In genomic region chr7:27123021-27123476, GRCh38 we compare ENCODE assay signal across 16 cellular contexts. TPM values are rescaled to one million over a fixed set of nuclear protein-coding genes. Genes with fewer than 3 reads are reported as not detected.
A peak's percentile ranks its signal among the peaks of the same experiment; 100 is the strongest.
DNase-seq lines count a peak whose midpoint lies in the region; ATAC-seq and TF ChIP-seq lines count a peak whose summit lies in the region.
"Had no signal": no experiment of that assay in that cellular context is flagged by ENCODE, and none has a peak within 500 bp of the region (broad histone marks: within the 10 kb centered on the region; RNA-seq: fewer than 3 reads in every experiment).

No MANE protein-coding gene starts in this region.

- no peak for TF ChIP-seq EP300 in upper lobe of left lung (IDR thresholded peaks at IDR 0.05)

- TF ChIP-seq POLR2A in upper lobe of left lung (IDR thresholded peaks at IDR 0.05), result no peak

- POLR2A ChIA-PET in CD8-positive, alpha-beta T cell (lab: Charles Lee), result no interaction called here
- POLR2A ChIA-PET in CD8-positive, alpha-beta memory T cell (lab: Charles Lee), result no interaction called here

- no peaks in the 10 kb centered on the region for H3K9me3 Mint-ChIP-seq in CD8-positive, alpha-beta T cell
- H3K9me3 Mint-ChIP-seq in CD8-positive, alpha-beta memory T cell, result no peaks in the 10 kb centered on the region
- H3K9me3 Mint-ChIP-seq: activated T-cell treated with anti-CD3 and anti-CD28 coated beads, Interleukin-2, amount 50 U/mL, for 4 hours; endodermal cell; natural killer cell had no signal

- H3K4me1 Mint-ChIP-seq in CD8-positive, alpha-beta T cell (ENCODE audit: low read depth), result no peaks in the 10 kb centered on the region
- no peaks in the 10 kb centered on the region for H3K4me1 Mint-ChIP-seq in CD8-positive, alpha-beta memory T cell
- H3K4me1 Mint-ChIP-seq: natural killer cell had no signal

- DNase-seq in activated effector memory CD4-positive, alpha-beta T cell treated with anti-CD3 and anti-CD28 coated beads, Interleukin-2, amount 50 U/mL, for 16 hours, result peak; percentile 53
- DNase-seq in activated effector memory CD4-positive, alpha-beta T cell treated with Interleukin-2 at 50 U/mL for 16 hours, result no peak
- DNase-seq in epidermal melanocyte (ENCODE audit: insufficient read length, low spot score), result peak; percentile 95
- DNase-seq in upper lobe of left lung, result no peak
- DNase-seq in CD8-positive, alpha-beta T cell, result no peak
- DNase-seq in CD8-positive, alpha-beta memory T cell, result no peak
- DNase-seq: activated T-cell treated with anti-CD3 and anti-CD28 coated beads, Interleukin-2, amount 50 U/mL, for 4 hours; DMS153; endodermal cell; natural killer cell; NCI-H1417 treated with DMSO at 0.1 percent for 48 hours; NCI-H524 treated with DMSO at 0.1 percent for 48 hours; SIG-M5 had no signal

- H3K27ac Mint-ChIP-seq in CD8-positive, alpha-beta T cell, result no peak overlapping the region
- H3K27ac Mint-ChIP-seq in CD8-positive, alpha-beta memory T cell, result no peak overlapping the region
- H3K27ac Mint-ChIP-seq: endodermal cell, natural killer cell had no signal

- no peaks in the 10 kb centered on the region for H3K4me1 ChIP-seq in mesodermal cell (ENCODE audit: control insufficient read depth, insufficient read depth, low read length, poor library complexity, severe bottlenecking)
- peaks cover 11 to 46% (median 22%) of the 10 kb centered on the region in 4 donors for H3K4me1 ChIP-seq in upper lobe of left lung
- H3K4me1 ChIP-seq in CD8-positive, alpha-beta T cell (ENCODE audit: insufficient read depth, low read length), result no peaks in the 10 kb centered on the region
- H3K4me1 ChIP-seq in CD8-positive, alpha-beta memory T cell (ENCODE audit: insufficient read depth, low read length), result no peaks in the 10 kb centered on the region

- H3K9me3 ChIP-seq in mesodermal cell (ENCODE audit: control insufficient read depth, low read length) (no peaks in the 10 kb centered on the region), upper lobe of left lung (no peaks in the 10 kb centered on the region)
- no peaks in the 10 kb centered on the region for H3K9me3 ChIP-seq in CD8-positive, alpha-beta T cell (ENCODE audit: low read length)
- no peaks in the 10 kb centered on the region for H3K9me3 ChIP-seq in CD8-positive, alpha-beta memory T cell (ENCODE audit: low read length)

- no peak for TF ChIP-seq CTCF in upper lobe of left lung (IDR thresholded peaks at IDR 0.05)
- TF ChIP-seq CTCF in CD8-positive, alpha-beta T cell (IDR thresholded peaks at IDR 0.05), result no peak

- WGBS in mesodermal cell (ENCODE audit: insufficient coverage in 2 of 2), 2 experiments, result 3 to 5% methylated on average over 5 to 7 of the region's 14 CpGs
- 30 to 39% methylated on average over 13 to 14 of the region's 14 CpGs for WGBS in upper lobe of left lung, 2 donors

- H3K27me3 ChIP-seq in upper lobe of left lung, result peaks cover 0 to 2% (median 0%) of the 10 kb centered on the region in 4 donors
- H3K27me3 ChIP-seq in CD8-positive, alpha-beta T cell (ENCODE audit: insufficient read depth, low read length), result no peaks in the 10 kb centered on the region
- peaks cover 5% of the 10 kb centered on the region for H3K27me3 ChIP-seq in CD8-positive, alpha-beta memory T cell (ENCODE audit: insufficient read depth, low read length, poor library complexity, severe bottlenecking)

- no peak overlapping the region for H3K4me3 ChIP-seq in mesodermal cell (ENCODE audit: extremely low read depth, insufficient read depth, low read length, poor library complexity, severe bottlenecking)
- peak overlapping the region in 3 of 4 donors; percentile 18 to 41 (median 41) for H3K4me3 ChIP-seq in upper lobe of left lung
- no peak overlapping the region for H3K4me3 ChIP-seq in CD8-positive, alpha-beta T cell (ENCODE audit: low read depth, low read length)
- H3K4me3 ChIP-seq in CD8-positive, alpha-beta memory T cell (ENCODE audit: low read length), result no peak overlapping the region

- H3K27ac ChIP-seq in mesodermal cell (ENCODE audit: low read depth, low read length, severe bottlenecking) (peak overlapping the region; percentile 36), upper lobe of left lung (peak overlapping the region; percentile 84 to 97 (median 90))
- H3K27ac ChIP-seq in CD8-positive, alpha-beta T cell (ENCODE audit: low read depth, low read length), result no peak overlapping the region
- H3K27ac ChIP-seq in CD8-positive, alpha-beta memory T cell (ENCODE audit: low read depth, low read length), result no peak overlapping the region

- ATAC-seq in upper lobe of left lung (ENCODE audit: low FRiP score in 2 of 2), result no peak
- no peak for ATAC-seq in GM18909 (IDR thresholded peaks at IDR 0.05; ENCODE audit: poor library complexity, unreplicated experiment)
- ATAC-seq in CD8-positive, alpha-beta T cell, result no peak
- ATAC-seq: activated T-cell treated with anti-CD3 and anti-CD28 coated beads, Interleukin-2, amount 50 U/mL, for 4 hours; natural killer cell had no signal

- intact Hi-C loops in CD8-positive, alpha-beta T cell (cut with DNase I, micrococcal nuclease), result no loop called here

- no peak overlapping the region for H3K4me3 Mint-ChIP-seq in CD8-positive, alpha-beta T cell
- no peak overlapping the region for H3K4me3 Mint-ChIP-seq in CD8-positive, alpha-beta memory T cell
- H3K4me3 Mint-ChIP-seq: activated T-cell treated with anti-CD3 and anti-CD28 coated beads, Interleukin-2, amount 50 U/mL, for 4 hours; endodermal cell; natural killer cell had no signal

- H3K27me3 Mint-ChIP-seq in CD8-positive, alpha-beta T cell (ENCODE audit: low read depth), result peaks cover 34% of the 10 kb centered on the region
- H3K27me3 Mint-ChIP-seq in CD8-positive, alpha-beta memory T cell, result peaks cover 25 to 53% of the 10 kb centered on the region in 2 donors

- no peaks in the 10 kb centered on the region for H3K36me3 Mint-ChIP-seq in CD8-positive, alpha-beta T cell
- H3K36me3 Mint-ChIP-seq in CD8-positive, alpha-beta memory T cell, result no peaks in the 10 kb centered on the region
- H3K36me3 Mint-ChIP-seq: natural killer cell had no signal

- CTCF ChIA-PET in CD8-positive, alpha-beta T cell (lab: Charles Lee), result interaction anchor here (1.5 kb wide), 1 partner anchor 38 kb away, joined by 5 read pairs; no protein-coding TSS in a partner anchor
- CTCF ChIA-PET in CD8-positive, alpha-beta memory T cell (lab: Charles Lee), result no interaction called here

- H3K36me3 ChIP-seq in mesodermal cell (ENCODE audit: control insufficient read depth, insufficient read depth, low read length) (no peaks in the 10 kb centered on the region), upper lobe of left lung (no peaks in the 10 kb centered on the region)
- H3K36me3 ChIP-seq in CD8-positive, alpha-beta T cell (ENCODE audit: insufficient read depth, low read length), result no peaks in the 10 kb centered on the region
- H3K36me3 ChIP-seq in CD8-positive, alpha-beta memory T cell (ENCODE audit: insufficient read depth, low read length), result no peaks in the 10 kb centered on the region

RNA-seq across cellular contexts. Expression of gene HOXA4, which starts 7.5 kb away (rescaled TPM):
- polyA plus RNA-seq in mesodermal cell (2013, experiment 1 of 2), result 2.1 TPM
- polyA plus RNA-seq in mesodermal cell (2013, experiment 2 of 2), result 2.3 TPM
- total RNA-seq in upper lobe of left lung, result 10 to 100 TPM in 1 of 6 donors, 1 to 10 TPM in 5; 1.5 to 10.5 (median 6.2) TPM
- total RNA-seq in CD8-positive, alpha-beta T cell, result under 1 TPM in 1 of 2 experiments, not detected in 1; 0.36 TPM
- under 1 TPM in 1 of 2 experiments, not detected in 1; 0.11 TPM for total RNA-seq in CD8-positive, alpha-beta memory T cell
- 0.20 TPM for polyA plus RNA-seq in CD8-positive, alpha-beta memory T cell
- total RNA-seq: endodermal cell had no signal

RNA-seq across cellular contexts. Expression of gene HOXA5, which starts 20.4 kb away (rescaled TPM):
- polyA plus RNA-seq in mesodermal cell (2013, experiment 1 of 2), result 5.5 TPM
- polyA plus RNA-seq in mesodermal cell (2013, experiment 2 of 2), result 4.9 TPM
- total RNA-seq in upper lobe of left lung, result 10 to 100 TPM in 5 of 6 donors, 1 to 10 TPM in 1; 7.8 to 79.9 (median 16.9) TPM
- under 1 TPM; 0.28 to 0.81 TPM for total RNA-seq in CD8-positive, alpha-beta T cell
- total RNA-seq in CD8-positive, alpha-beta memory T cell, result not detected
- polyA plus RNA-seq in CD8-positive, alpha-beta memory T cell, result not detected
- total RNA-seq: activated T-cell treated with anti-CD3 and anti-CD28 coated beads, Interleukin-2, amount 50 U/mL, for 4 hours; endodermal cell had no signal

RNA-seq across cellular contexts. Expression of gene HOXA2, which starts 20.6 kb away (rescaled TPM):
- 4.3 TPM for polyA plus RNA-seq in mesodermal cell (2013, experiment 1 of 2)
- 3.0 TPM for polyA plus RNA-seq in mesodermal cell (2013, experiment 2 of 2)
- total RNA-seq in upper lobe of left lung, result 1 to 10 TPM in 2 of 6 donors, under 1 TPM in 3, not detected in 1; 0.30 to 3.0 (median 0.86) TPM
- not detected for total RNA-seq in CD8-positive, alpha-beta T cell
- not detected for total RNA-seq in CD8-positive, alpha-beta memory T cell
- not detected for polyA plus RNA-seq in CD8-positive, alpha-beta memory T cell
- total RNA-seq: A172; activated T-cell treated with anti-CD3 and anti-CD28 coated beads, Interleukin-2, amount 50 U/mL, for 4 hours; endodermal cell; natural killer cell had no signal

RNA-seq across cellular contexts. Expression of gene HOXA6, which starts 24.5 kb away (rescaled TPM):
- 4.2 TPM for polyA plus RNA-seq in mesodermal cell (2013, experiment 1 of 2)
- 2.2 TPM for polyA plus RNA-seq in mesodermal cell (2013, experiment 2 of 2)
- 1 to 10 TPM in 4 of 6 donors, under 1 TPM in 1, not detected in 1; 0.61 to 8.4 (median 4.0) TPM for total RNA-seq in upper lobe of left lung
- total RNA-seq in CD8-positive, alpha-beta T cell, result not detected
- total RNA-seq in CD8-positive, alpha-beta memory T cell, result not detected
- not detected for polyA plus RNA-seq in CD8-positive, alpha-beta memory T cell
- total RNA-seq: A172; activated T-cell treated with anti-CD3 and anti-CD28 coated beads, Interleukin-2, amount 50 U/mL, for 4 hours; endodermal cell had no signal

RNA-seq across cellular contexts. Expression of gene HOXA1, which starts 27.2 kb away (rescaled TPM):
- polyA plus RNA-seq in mesodermal cell (2013, experiment 1 of 2), result 7.3 TPM
- 8.7 TPM for polyA plus RNA-seq in mesodermal cell (2013, experiment 2 of 2)
- total RNA-seq in upper lobe of left lung, result 1 to 10 TPM in 1 of 6 donors, under 1 TPM in 2, not detected in 3; 0.46 to 2.1 (median 0.64) TPM
- total RNA-seq in CD8-positive, alpha-beta T cell, result under 1 TPM; 0.79 to 0.83 TPM
- under 1 TPM; 0.31 to 0.38 TPM for total RNA-seq in CD8-positive, alpha-beta memory T cell
- polyA plus RNA-seq in CD8-positive, alpha-beta memory T cell, result 0.75 TPM
- total RNA-seq: A172, endodermal cell had no signal

Comparison
In these comparisons a context has a peak if more than half of its experiments do, and no peak if none do; other contexts are left out.
1. DNase-seq: peak in activated effector memory CD4-positive, alpha-beta T cell treated with anti-CD3 and anti-CD28 coated beads, Interleukin-2, amount 50 U/mL, for 16 hours (single experiment) and epidermal melanocyte (single experiment); none in activated effector memory CD4-positive, alpha-beta T cell treated with Interleukin-2 at 50 U/mL for 16 hours (single experiment), upper lobe of left lung (0 of 2), CD8-positive, alpha-beta T cell (0 of 7) and CD8-positive, alpha-beta memory T cell (0 of 5).
2. H3K27ac ChIP-seq: peak in mesodermal cell (single experiment) and upper lobe of left lung (4 of 4); none in CD8-positive, alpha-beta T cell (single experiment) and CD8-positive, alpha-beta memory T cell (single experiment).
3. H3K4me3 ChIP-seq: peak in upper lobe of left lung (3 of 4); none in mesodermal cell (single experiment), CD8-positive, alpha-beta T cell (single experiment) and CD8-positive, alpha-beta memory T cell (single experiment).
4. RNA of gene HOXA5, which starts 20.4 kb away (total RNA-seq): 7.8 to 79.9 TPM in upper lobe of left lung; 0.28 to 0.81 TPM in CD8-positive, alpha-beta T cell and not detected in CD8-positive, alpha-beta memory T cell; every median in the first group is over 4 times any median in the second.